ENCODE assay signal across 1 cellular context in genomic region chr20:1313236-1313964, GRCh38.
TF ChIP-seq lines count a peak whose summit lies in the region.

No MANE protein-coding gene starts in this region.

TF ChIP-seq in K562, 482 proteins besides CTCF, POLR2A, EP300 and RAD21 (continued from another document and continues in another):
- TF ChIP-seq DEAF1 (CRISPR knock-in tag; IDR thresholded peaks at IDR 0.05) (0 out of 2 replicates have a peak, but pooled peaks have one; percentile 41), SPI1 (IDR thresholded peaks at IDR 0.05; ENCODE audit: borderline replicate concordance, low read depth, low read length) (0 out of 2 replicates have a peak, but pooled peaks have one; percentile 4), BRD4 (IDR thresholded peaks at IDR 0.05) (no peak), SRF (CRISPR knock-in tag; IDR thresholded peaks at IDR 0.05) (peak in 1 of 2 experiments; percentile 34; a peak in 1 of 4 replicates), ZNF609 (CRISPR knock-in tag; IDR thresholded peaks at IDR 0.05; ENCODE audit: borderline replicate concordance) (no peak), TGIF2 (CRISPR knock-in tag; IDR thresholded peaks at IDR 0.05) (no peak), KLF10 (CRISPR knock-in tag; IDR thresholded peaks at IDR 0.05) (no peak), KAT8 (IDR thresholded peaks at IDR 0.05; ENCODE audit: low read depth) (no peak), ZFP91 (CRISPR knock-in tag; IDR thresholded peaks at IDR 0.05) (no peak), CXXC5 (CRISPR knock-in tag; IDR thresholded peaks at IDR 0.05) (0 out of 2 replicates have a peak, but pooled peaks have one; percentile 18), ZNF592 (IDR thresholded peaks at IDR 0.05) (0 out of 2 replicates have a peak, but pooled peaks have one; percentile 18), ARID4B (CRISPR knock-in tag; IDR thresholded peaks at IDR 0.05) (no peak), NKRF (IDR thresholded peaks at IDR 0.05; ENCODE audit: borderline replicate concordance) (no peak), RB1 (IDR thresholded peaks at IDR 0.05; ENCODE audit: low read depth) (0 out of 2 replicates have a peak, but pooled peaks have one; percentile 37), VEZF1 (CRISPR knock-in tag; IDR thresholded peaks at IDR 0.05) (no peak; the same call in 1 of the 2 replicates), POLR2B (IDR thresholded peaks at IDR 0.05; ENCODE audit: low read depth, partially characterized antibody) (no peak), FOXO4 (CRISPR knock-in tag; IDR thresholded peaks at IDR 0.05) (no peak), HNRNPL (IDR thresholded peaks at IDR 0.05; ENCODE audit: low read depth, low read length) (peak; percentile 29; the same call in 1 of the 2 replicates), JUN (IDR thresholded peaks at IDR 0.05; ENCODE audit: borderline replicate concordance, low read depth, low read length) (no peak), JUN (CRISPR knock-in tag; IDR thresholded peaks at IDR 0.05; ENCODE audit: borderline replicate concordance) (no peak), ZNF57 (CRISPR knock-in tag; IDR thresholded peaks at IDR 0.05) (no peak)
